In the genomic region with DNA sequence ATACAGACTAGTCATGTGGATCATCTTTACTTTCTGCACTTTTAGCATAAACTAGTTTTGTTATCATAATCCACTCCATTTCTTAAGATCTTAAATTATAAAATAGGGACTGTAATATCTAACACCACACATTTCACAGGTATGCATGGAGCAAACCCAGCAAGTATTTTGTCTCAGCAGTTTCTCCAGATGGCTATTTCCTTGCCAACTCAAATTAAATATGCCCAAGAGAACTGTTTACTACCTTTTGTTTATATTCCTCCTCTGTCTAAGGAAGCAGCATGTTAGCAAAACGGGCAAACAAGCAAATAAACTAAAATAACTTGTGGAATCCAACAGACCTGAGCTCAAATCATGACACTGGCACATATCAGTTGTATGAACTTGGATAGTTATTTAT, we compare ENCODE assay signal across 21 cellular contexts.
"Had no signal": no experiment of that assay in that cellular context is flagged by ENCODE, and none has a peak within 500 bp of the region (broad histone marks: within the 10 kb centered on the region; RNA-seq: fewer than 3 reads in every experiment).

No MANE protein-coding gene starts in this region.

- FAIRE-seq: HepG2 had no signal

- DNase-seq: IMR-90, MV-4-11, NCI-H1048, NCI-H1105 treated with DMSO at 0.1 percent for 48 hours, NCI-H1417 treated with DMSO at 0.1 percent for 48 hours, NCI-H146, NCI-H1694 treated with DMSO at 0.1 percent for 48 hours, NCI-H1930, NCI-H2081, NCI-H2107, NCI-H2227 treated with DMSO at 0.1 percent for 48 hours, NCI-H524, NCI-H526 treated with DMSO at 0.1 percent for 48 hours, NCI-H774, Right ventricle myocardium superior, RPMI8226, SIG-M5, SK-N-SH, SW 1271, T-cell had no signal
